In genomic region chrX:71053217-71053621, GRCh38 we compare ENCODE assay signal across 1 cellular context.
TF ChIP-seq lines count a peak whose summit lies in the region.

No MANE protein-coding gene starts in this region.

TF ChIP-seq in HepG2, 621 proteins besides CTCF, POLR2A, EP300 and RAD21:
- TF ChIP-seq KLF6 (CRISPR knock-in tag; IDR thresholded peaks at IDR 0.05) (no peak), YY1 (IDR thresholded peaks at IDR 0.05; ENCODE audit: insufficient read depth, insufficient replicate concordance, low read depth, low read length) (no peak)
